Comparison of ENCODE assay signal across 8 cellular contexts in genomic region chr1:202586018-202586821, GRCh38.
DNase-seq lines count a peak whose midpoint lies in the region; ATAC-seq and TF ChIP-seq lines count a peak whose summit lies in the region.

No MANE protein-coding gene starts in this region.

- H3K36me3 Mint-ChIP-seq in osteocyte (ENCODE audit: unreplicated experiment) = peaks cover 9% of the 10 kb centered on the region
- peaks cover under 1 to 24% (median 13%) of the 10 kb centered on the region in 3 donors for H3K36me3 Mint-ChIP-seq in CD8-positive, alpha-beta memory T cell

- H3K4me3 ChIP-seq in CD8-positive, alpha-beta memory T cell (ENCODE audit: low read length) = no peak overlapping the region

- TF ChIP-seq CTCF in osteocyte (IDR thresholded peaks at IDR 0.05) = no peak

- DNase-seq in Daoy (ENCODE audit: low read depth) = peak; percentile 61
- peak; percentile 24 for DNase-seq in NCI-H146 treated with DMSO at 0.1 percent for 48 hours (lab: John Stamatoyannopoulos, UW; ENCODE audit: unreplicated experiment)
- DNase-seq in dermis blood vessel endothelial cell = peak; percentile 67
- DNase-seq in osteocyte (ENCODE audit: extremely low spot score, unreplicated experiment) = no peak
- no peak for DNase-seq in CD8-positive, alpha-beta memory T cell
- no peak for DNase-seq in activated CD4-positive, alpha-beta T cell treated with anti-CD3 and anti-CD28 coated beads for 1 hour

- H3K9me3 Mint-ChIP-seq in osteocyte (ENCODE audit: unreplicated experiment) = no peaks in the 10 kb centered on the region
- H3K9me3 Mint-ChIP-seq in CD8-positive, alpha-beta memory T cell = no peaks in the 10 kb centered on the region

- H3K4me1 ChIP-seq in CD8-positive, alpha-beta memory T cell (ENCODE audit: insufficient read depth, low read length) = no peaks in the 10 kb centered on the region

- no peak overlapping the region for H3K4me3 Mint-ChIP-seq in osteocyte (ENCODE audit: unreplicated experiment)
- H3K4me3 Mint-ChIP-seq in CD8-positive, alpha-beta memory T cell = no peak overlapping the region

- POLR2A ChIA-PET in CD8-positive, alpha-beta memory T cell (lab: Charles Lee) = no interaction called here

- H3K27me3 ChIP-seq in CD8-positive, alpha-beta memory T cell (ENCODE audit: insufficient read depth, low read length, poor library complexity, severe bottlenecking) = no peaks in the 10 kb centered on the region

- H3K4me1 Mint-ChIP-seq in osteocyte (ENCODE audit: unreplicated experiment) = peaks cover 50% of the 10 kb centered on the region
- H3K4me1 Mint-ChIP-seq in CD8-positive, alpha-beta memory T cell = no peaks in the 10 kb centered on the region

- H3K27me3 Mint-ChIP-seq in osteocyte (ENCODE audit: unreplicated experiment) = no peaks in the 10 kb centered on the region
- no peaks in the 10 kb centered on the region for H3K27me3 Mint-ChIP-seq in CD8-positive, alpha-beta memory T cell

- H3K27ac Mint-ChIP-seq in osteocyte (ENCODE audit: unreplicated experiment) = peak overlapping the region; percentile 45
- H3K27ac Mint-ChIP-seq in CD8-positive, alpha-beta memory T cell = no peak overlapping the region

- H3K36me3 ChIP-seq in CD8-positive, alpha-beta memory T cell (ENCODE audit: insufficient read depth, low read length) = no peaks in the 10 kb centered on the region

- ATAC-seq in GM21717 (IDR thresholded peaks at IDR 0.05; ENCODE audit: unreplicated experiment) (no peak), GM19324 (IDR thresholded peaks at IDR 0.05; ENCODE audit: low FRiP score, unreplicated experiment) (no peak)

- H3K9me3 ChIP-seq in CD8-positive, alpha-beta memory T cell (ENCODE audit: low read length) = no peaks in the 10 kb centered on the region

- H3K27ac ChIP-seq in CD8-positive, alpha-beta memory T cell (ENCODE audit: low read depth, low read length) = no peak overlapping the region

- CTCF ChIA-PET in CD8-positive, alpha-beta memory T cell (lab: Charles Lee) = interaction anchor here (1.1 to 1.3 kb wide), 2 partner anchors 11 to 14 kb away, joined by 3 to 5 read pairs; no protein-coding TSS in a partner anchor

Comparison
In these comparisons a context has a peak if more than half of its experiments do, and no peak if none do; other contexts are left out.
1. DNase-seq: peak in Daoy (single experiment), NCI-H146 treated with DMSO at 0.1 percent for 48 hours (single experiment) and dermis blood vessel endothelial cell (single experiment); none in osteocyte (single experiment), CD8-positive, alpha-beta memory T cell (0 of 5) and activated CD4-positive, alpha-beta T cell treated with anti-CD3 and anti-CD28 coated beads for 1 hour (single experiment).